In genomic region chr14:58427289-58428010, GRCh38 we compare ENCODE assay signal across 8 cellular contexts. TPM values are rescaled to one million over a fixed set of nuclear protein-coding genes. Genes with fewer than 3 reads are reported as not detected.
DNase-seq lines count a peak whose midpoint lies in the region; ATAC-seq, FAIRE-seq and TF ChIP-seq lines count a peak whose summit lies in the region.

Gene KIAA0586, plus strand, starts transcription at chr14:58427719. Its CDS starts 546 bp downstream, at chr14:58428265.
A gene with protein sequence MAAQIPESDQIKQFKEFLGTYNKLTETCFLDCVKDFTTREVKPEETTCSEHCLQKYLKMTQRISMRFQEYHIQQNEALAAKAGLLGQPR (minus strand): TSS chr14:58427531. CDS start chr14:58411945, 15,586 bp downstream.

- peak within 1 kb of the TSS; percentile 86 for H3K4me2 ChIP-seq in OCI-LY7 (ENCODE audit: low read length)

- H3K36me3 ChIP-seq in OCI-LY7 (ENCODE audit: insufficient read depth, low read length), result peaks cover 47% of the 10 kb centered on the region

- peak within 1 kb of the TSS; percentile 95 for H3K4me3 ChIP-seq in OCI-LY7 (ENCODE audit: low read depth, low read length, poor library complexity, severe bottlenecking)

- POLR2A ChIA-PET in OCI-LY7 (lab: Charles Lee), result interaction anchor here (0.5 to 1.9 kb wide), 7 partner anchors 9 to 319 kb away, joined by 3 to 13 read pairs (median 4); partner anchors contain the start of genes ACTR10 and ARID4A

- CTCF ChIA-PET in OCI-LY7 (lab: Charles Lee; ENCODE audit: unreplicated experiment), result no interaction called here

- H2AFZ ChIP-seq in OCI-LY7 (ENCODE audit: low read length), result peak within 1 kb of the TSS; percentile 90

- DNase-seq in D721Med (ENCODE audit: insufficient read length, low spot score) (no peak), HuH-7.5 (ENCODE audit: low spot score) (peak; percentile 72), OCI-LY7 (ENCODE audit: low spot score) (peak; percentile 99), activated T-cell treated with anti-CD3 and anti-CD28 coated beads for 1 hour (ENCODE audit: low read depth) (peak; percentile 91), epidermal melanocyte (ENCODE audit: insufficient read length, low spot score) (peak; percentile 81), middle frontal gyrus (ENCODE audit: extremely low spot score, low spot score) (peak; percentile 92)
- DNase-seq in stimulated activated CD8-positive, alpha-beta memory T cell treated with anti-CD3 and anti-CD28 coated beads, Interleukin-2, amount 100 ng/mL, for 48 hours (ENCODE audit: low read depth in 2 of 2), result peak; percentile 87 to 93

- intact Hi-C loops in OCI-LY7 (cut with micrococcal nuclease; ENCODE audit: unreplicated experiment), result loop anchor here (1.0 to 5.0 kb wide), 2 partner anchors 129 to 180 kb away; partner anchors contain the start of gene ARID4A

- no peaks in the 10 kb centered on the region for H4K20me1 ChIP-seq in OCI-LY7 (ENCODE audit: insufficient read depth, low read length)

- FAIRE-seq in D721Med (lab: Jason Lieb, UNC), result peak; percentile 46

- peak; percentile 89 for ATAC-seq in GM21526 (IDR thresholded peaks at IDR 0.05; ENCODE audit: low FRiP score, unreplicated experiment)

- TF ChIP-seq CTCF in D721Med (IDR thresholded peaks at IDR 0.05; ENCODE audit: insufficient read depth, missing control alignments), result no peak
- TF ChIP-seq CTCF in OCI-LY7 (conservative IDR thresholded peaks at IDR 0.05; ENCODE audit: low read length), result no peak

- no TSS peak for BruUV-seq in OCI-LY7 (replicated peaks; lab: Mats Ljungman, UMichigan)

- peak within 1 kb of the TSS; percentile 94 for H3K27ac ChIP-seq in OCI-LY7 (ENCODE audit: low read depth, low read length, poor library complexity, severe bottlenecking)

- no peaks in the 10 kb centered on the region for H3K9me3 ChIP-seq in OCI-LY7 (ENCODE audit: low read length)

- H3K79me2 ChIP-seq in OCI-LY7 (ENCODE audit: insufficient read depth, low read depth, low read length), result peaks cover 69% of the 10 kb centered on the region

- peaks cover 33% of the 10 kb centered on the region for H3K4me1 ChIP-seq in OCI-LY7 (ENCODE audit: insufficient read depth, low read length, poor library complexity, severe bottlenecking)

- H3K9me2 ChIP-seq in OCI-LY7 (ENCODE audit: insufficient read depth, low read length), result no peaks in the 10 kb centered on the region

RNA-seq across cellular contexts. Expression of gene KIAA0586, which starts in this region (rescaled TPM):
- 20.5 and 20.8 TPM in 2 replicates for total RNA-seq in OCI-LY7 (2014; rRNA removed; shearing (Covaris generic))
- 40.9 and 41.7 TPM in 2 replicates for total RNA-seq in OCI-LY7 (2022)

RNA-seq across cellular contexts. Expression of the second gene that starts in this region (rescaled TPM):
- 33.0 and 37.2 TPM in 2 replicates for total RNA-seq in OCI-LY7 (2014; rRNA removed; shearing (Covaris generic))
- total RNA-seq in OCI-LY7 (2022), result 60.3 and 60.6 TPM in 2 replicates
